In the genomic region with DNA sequence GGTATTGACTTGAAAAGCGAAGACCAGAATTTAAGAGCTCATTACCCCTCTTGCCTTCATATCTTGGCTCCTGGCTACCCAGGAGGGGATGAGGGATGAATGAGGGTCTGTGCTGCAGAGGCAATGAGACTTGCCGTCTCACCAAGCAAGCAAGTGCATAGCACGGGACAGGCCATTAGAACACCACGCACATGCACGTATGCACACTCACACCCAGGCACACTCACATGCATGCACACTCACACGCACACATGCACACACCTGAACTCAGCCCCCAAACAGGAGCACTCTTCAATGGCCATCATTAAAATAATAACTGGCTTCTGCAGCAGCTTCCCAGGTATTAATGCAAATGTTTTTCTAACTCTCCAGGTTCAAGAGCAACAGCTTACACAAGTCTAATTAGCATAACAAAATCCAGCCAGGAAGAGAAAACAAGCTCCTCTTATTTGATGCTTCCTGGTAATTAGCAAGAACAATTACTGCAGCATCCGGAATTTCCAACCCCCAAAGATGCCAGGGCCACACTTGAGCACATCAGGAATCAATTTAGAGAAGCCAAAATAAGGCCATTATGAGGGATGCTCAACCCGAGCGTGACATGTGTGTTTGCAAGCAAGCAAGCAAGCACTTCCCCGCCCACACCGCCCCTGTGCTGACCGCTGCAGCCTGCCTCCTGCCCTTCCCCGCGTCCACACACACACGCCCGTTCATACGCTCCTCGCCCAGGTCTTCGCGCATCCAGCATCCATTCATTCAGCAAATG, we compare ENCODE assay signal across 19 cellular contexts.
DNase-seq lines count a peak whose midpoint lies in the region; ATAC-seq and TF ChIP-seq lines count a peak whose summit lies in the region.
"Had no signal": no experiment of that assay in that cellular context is flagged by ENCODE, and none has a peak within 500 bp of the region (broad histone marks: within the 10 kb centered on the region; RNA-seq: fewer than 3 reads in every experiment).

No MANE protein-coding gene starts in this region.

- WGBS in HUES64 = 10% methylated on average over 20 of the region's 20 CpGs
- 55% methylated on average over 20 of the region's 20 CpGs for WGBS in SK-N-SH (ENCODE audit: low lambda C conversion rate)
- WGBS in aorta, 2 donors = 92 to 93% methylated on average over 20 of the region's 20 CpGs

- H3K27me3 ChIP-seq in HUES64 (ENCODE audit: insufficient read depth, low read length) (peaks cover 81% of the 10 kb centered on the region), SK-N-SH (ENCODE audit: insufficient read depth) (peaks cover 23% of the 10 kb centered on the region), lower lobe of right lung (ENCODE audit: low read depth) (peaks cover 14% of the 10 kb centered on the region), aorta (ENCODE audit: control insufficient read depth in 1 of 2, insufficient read depth in 2 of 2, low read length in 1 of 2) (no peaks in the 10 kb centered on the region), PC-3 (ENCODE audit: low read length) (peaks cover 80% of the 10 kb centered on the region)

- intact Hi-C loops in lower lobe of right lung (cut with DNase I) (no loop called here), aorta (cut with DNase I) (no loop called here), PC-3 (cut with micrococcal nuclease) (no loop called here)

- H2AFZ ChIP-seq in SK-N-SH (ENCODE audit: low read depth) = no peak overlapping the region
- no peak overlapping the region for H2AFZ ChIP-seq in PC-3 (ENCODE audit: low read length)

- DNase-seq in COR-L47 (lab: John Stamatoyannopoulos, UW) = peak; percentile 82
- peak; percentile 91 for DNase-seq in SK-N-SH
- peak; percentile 76 for DNase-seq in islet precursor cell
- DNase-seq in lower lobe of right lung = no peak
- DNase-seq in GM10248 (ENCODE audit: extremely low spot score) = no peak
- no peak for DNase-seq in aorta
- DNase-seq in PC-3 = no peak
- DNase-seq: activated CD4-positive, alpha-beta T cell treated with anti-CD3 and anti-CD28 coated beads, Interleukin-2, amount 10 ng/mL, durations not matched to agents 24 days and 14 days; activated CD8-positive, alpha-beta memory T cell treated with anti-CD3 and anti-CD28 coated beads, Interleukin-2, amount 50 U/mL, for 48 hours; AML-193; amygdala; Calu3; Karpas-422; naive thymus-derived CD4-positive, alpha-beta T cell; NCI-H1694; NCI-H510A treated with DMSO at 0.1 percent for 48 hours had no signal

- 0 out of 2 replicates have a peak overlapping the region, but pooled peaks have one; percentile 11 for H3K9ac ChIP-seq in HUES64 (ENCODE audit: low read depth, low read length)
- no peak overlapping the region for H3K9ac ChIP-seq in SK-N-SH
- H3K9ac ChIP-seq in PC-3 (ENCODE audit: low read length) = no peak overlapping the region

- H3K4me3 ChIP-seq in HUES64 (ENCODE audit: low read length) (peak overlapping the region; percentile 15; the same call in 1 of the 2 replicates), SK-N-SH (ENCODE audit: low read depth in 2 of 2, low read length in 1 of 2) (no peak overlapping the region), lower lobe of right lung (no peak overlapping the region), aorta (ENCODE audit: low read length in 2 of 2) (no peak overlapping the region), PC-3 (ENCODE audit: low read length) (no peak overlapping the region)
- H3K4me3 ChIP-seq: smooth muscle cell, suprapubic skin had no signal

- H3K36me3 ChIP-seq in HUES64 (ENCODE audit: insufficient read depth, low read length) (no peaks in the 10 kb centered on the region), SK-N-SH (replicated peaks in 1 of 2; ENCODE audit: control insufficient read depth in 1 of 2, insufficient read depth in 2 of 2, low read length in 1 of 2) (no peaks in the 10 kb centered on the region), lower lobe of right lung (no peaks in the 10 kb centered on the region), aorta (ENCODE audit: control insufficient read depth in 1 of 2, insufficient read depth in 2 of 2, low read length in 1 of 2) (no peaks in the 10 kb centered on the region), PC-3 (ENCODE audit: low read depth, low read length) (no peaks in the 10 kb centered on the region)
- H3K36me3 ChIP-seq: suprapubic skin had no signal

- H3K9me2 ChIP-seq in SK-N-SH (no peaks in the 10 kb centered on the region), PC-3 (replicated peaks; ENCODE audit: low read length) (no peaks in the 10 kb centered on the region)

- no peaks in the 10 kb centered on the region for H3F3A ChIP-seq in SK-N-SH (replicated peaks; ENCODE audit: insufficient read depth)
- no peaks in the 10 kb centered on the region for H3F3A ChIP-seq in PC-3 (ENCODE audit: low read length, unreplicated experiment)

- peak; percentile 32 for TF ChIP-seq RAD21 in SK-N-SH (IDR thresholded peaks at IDR 0.05; ENCODE audit: low read length)

- peak in 1 of 2 experiments; percentile 15; a peak in 1 of 4 replicates for TF ChIP-seq EP300 in SK-N-SH (IDR thresholded peaks at IDR 0.05; ENCODE audit: borderline replicate concordance in 1 of 2, low read depth in 1 of 2, low read length in 1 of 2)

- no peak overlapping the region for H3K4me2 ChIP-seq in SK-N-SH
- no peak overlapping the region for H3K4me2 ChIP-seq in PC-3 (ENCODE audit: low read length)
- H3K4me2 ChIP-seq: smooth muscle cell had no signal

- H3K79me2 ChIP-seq in SK-N-SH (ENCODE audit: insufficient read depth) (no peaks in the 10 kb centered on the region), PC-3 (ENCODE audit: low read length) (no peaks in the 10 kb centered on the region)

- POLR2A ChIA-PET in SK-N-SH (lab: Yijun Ruan, JAX) (no interaction called here), GM10248 (lab: Yijun Ruan, JAX) (no interaction called here), PC-3 (lab: Charles Lee; ENCODE audit: unreplicated experiment) (no interaction called here)

- ATAC-seq in lower lobe of right lung (no peak), aorta (ENCODE audit: low FRiP score) (no peak), PC-3 (no peak)
- ATAC-seq: naive thymus-derived CD4-positive, alpha-beta T cell had no signal

- H4K20me1 ChIP-seq in SK-N-SH (ENCODE audit: insufficient read depth) (no peaks in the 10 kb centered on the region), PC-3 (ENCODE audit: low read length) (no peaks in the 10 kb centered on the region)

- TF ChIP-seq CTCF in SK-N-SH (IDR thresholded peaks at IDR 0.05) (no peak), lower lobe of right lung (IDR thresholded peaks at IDR 0.05) (no peak), GM10248 (IDR thresholded peaks at IDR 0.05; ENCODE audit: control extremely low read depth, extremely low read depth, low read depth, missing control alignments) (no peak), PC-3 (conservative IDR thresholded peaks at IDR 0.05; ENCODE audit: low read depth, low read length) (no peak)

- H3K9me3 ChIP-seq in HUES64 (ENCODE audit: insufficient read depth, low read depth, low read length) = no peaks in the 10 kb centered on the region
- no peaks in the 10 kb centered on the region for H3K9me3 ChIP-seq in SK-N-SH
- no peaks in the 10 kb centered on the region for H3K9me3 ChIP-seq in lower lobe of right lung
- H3K9me3 ChIP-seq in aorta (ENCODE audit: control insufficient read depth, low read length) = no peaks in the 10 kb centered on the region
- no peaks in the 10 kb centered on the region for H3K9me3 ChIP-seq in PC-3 (ENCODE audit: low read length)
- H3K9me3 ChIP-seq: suprapubic skin had no signal

- BruUV-seq in PC-3 (replicated peaks; lab: Mats Ljungman, UMichigan) = no TSS peak

- H3K4me1 ChIP-seq in HUES64 (ENCODE audit: insufficient read depth, low read length) (peaks cover 45% of the 10 kb centered on the region), SK-N-SH (ENCODE audit: control insufficient read depth in 1 of 2, insufficient read depth in 2 of 2, low read depth in 1 of 2, low read length in 1 of 2) (peaks cover 0 to 20% of the 10 kb centered on the region in 2 experiments; a peak in 1 of 4 replicates), lower lobe of right lung (no peaks in the 10 kb centered on the region), aorta (ENCODE audit: control insufficient read depth in 1 of 2, insufficient read depth in 2 of 2, low read length in 2 of 2) (no peaks in the 10 kb centered on the region), PC-3 (ENCODE audit: insufficient read depth, low read length) (no peaks in the 10 kb centered on the region)
- H3K4me1 ChIP-seq: suprapubic skin had no signal

- CTCF ChIA-PET in SK-N-SH (lab: Yijun Ruan, JAX) (interaction anchor here (1.1 to 3.3 kb wide), 5 partner anchors 10 to 292 kb away, joined by 3 to 10 read pairs (median 6); no protein-coding TSS in a partner anchor), GM10248 (lab: Yijun Ruan, JAX) (no interaction called here), PC-3 (lab: Charles Lee) (no interaction called here)

- H3K27ac ChIP-seq in HUES64 (ENCODE audit: low read depth, low read length) (no peak overlapping the region; the same call in 1 of the 2 replicates), SK-N-SH (ENCODE audit: low read depth in 2 of 2, low read length in 1 of 2) (no peak overlapping the region), lower lobe of right lung (no peak overlapping the region), aorta (ENCODE audit: low read depth in 1 of 2, low read length in 2 of 2) (no peak overlapping the region), PC-3 (ENCODE audit: low read length) (no peak overlapping the region)
- H3K27ac ChIP-seq: suprapubic skin had no signal

TF ChIP-seq in SK-N-SH, 30 proteins besides CTCF, POLR2A, EP300 and RAD21:
- TF ChIP-seq FOXM1 (IDR thresholded peaks at IDR 0.05; ENCODE audit: low read depth) (no peak), MXI1 (IDR thresholded peaks at IDR 0.05; ENCODE audit: low read depth, low read length) (peak; percentile 85; the same call in 1 of the 2 replicates), NRF1 (IDR thresholded peaks at IDR 0.05; ENCODE audit: low read depth, low read length) (no peak), TCF12 (IDR thresholded peaks at IDR 0.05) (peak; percentile 16; the same call in 1 of the 2 replicates), RXRA (IDR thresholded peaks at IDR 0.05; ENCODE audit: borderline replicate concordance, low read depth) (no peak), FOXJ3 (CRISPR knock-in tag; IDR thresholded peaks at IDR 0.05) (peak; percentile 27; the same call in 1 of the 2 replicates), RCOR1 (IDR thresholded peaks at IDR 0.05; ENCODE audit: low read length) (no peak), RFX5 (IDR thresholded peaks at IDR 0.05; ENCODE audit: low read length) (no peak), ELF1 (IDR thresholded peaks at IDR 0.05) (no peak), YY1 (IDR thresholded peaks at IDR 0.05; ENCODE audit: low read depth) (no peak)

Comparison
In these comparisons a context has a peak if more than half of its experiments do, and no peak if none do; other contexts are left out.
1. DNase-seq: peak in COR-L47 (single experiment), SK-N-SH (single experiment) and islet precursor cell (single experiment); none in lower lobe of right lung (single experiment), GM10248 (single experiment), aorta (0 of 2) and PC-3 (single experiment).